1 cellular context compared by ENCODE assay signal in genomic region chr1:112704908-112705627, GRCh38.
TF ChIP-seq lines count a peak whose summit lies in the region.

No MANE protein-coding gene starts in this region.

TF ChIP-seq in HepG2, 621 proteins besides CTCF, POLR2A, EP300 and RAD21 (continued from another document):
- TF ChIP-seq TRIM22 (IDR thresholded peaks at IDR 0.05): no peak
- no peak for TF ChIP-seq ZFP62 (CRISPR knock-in tag; IDR thresholded peaks at IDR 0.05)
- TF ChIP-seq ZNF776 (CRISPR knock-in tag; IDR thresholded peaks at IDR 0.05): no peak
- TF ChIP-seq STAT6 (CRISPR knock-in tag; IDR thresholded peaks at IDR 0.05; ENCODE audit: borderline replicate concordance): no peak
- 0 out of 2 replicates have a peak, but pooled peaks have one; percentile 6 for TF ChIP-seq ZFY (CRISPR knock-in tag; IDR thresholded peaks at IDR 0.05)
- TF ChIP-seq DRAP1 (CRISPR knock-in tag; IDR thresholded peaks at IDR 0.05): peak; percentile 49; the same call in 1 of the 2 replicates
- TF ChIP-seq ZHX1 (CRISPR knock-in tag; IDR thresholded peaks at IDR 0.05; ENCODE audit: low read depth): no peak
- TF ChIP-seq HNRNPK (IDR thresholded peaks at IDR 0.05; ENCODE audit: low read depth, low read length, poor library complexity, severe bottlenecking): no peak
- 0 out of 4 replicates have a peak, but pooled peaks of 1 of the 2 experiments have one; percentile 36 for TF ChIP-seq HMGXB4 (CRISPR knock-in tag; IDR thresholded peaks at IDR 0.05; ENCODE audit: borderline replicate concordance in 1 of 2, low read depth in 1 of 2)
- peak; percentile 65; the same call in 1 of the 2 replicates for TF ChIP-seq SALL2 (CRISPR knock-in tag; IDR thresholded peaks at IDR 0.05)
- TF ChIP-seq ZBTB40 (IDR thresholded peaks at IDR 0.05): no peak
- peak; percentile 44; the same call in 1 of the 2 replicates for TF ChIP-seq ZBTB40 (CRISPR knock-in tag; IDR thresholded peaks at IDR 0.05)
- peak; percentile 18; the same call in 1 of the 2 replicates for TF ChIP-seq RARA (CRISPR knock-in tag; IDR thresholded peaks at IDR 0.05)
- no peak for TF ChIP-seq KLF9 (CRISPR knock-in tag; IDR thresholded peaks at IDR 0.05; ENCODE audit: low read depth)
- no peak for TF ChIP-seq GZF1 (CRISPR knock-in tag; IDR thresholded peaks at IDR 0.05)
- no peak for TF ChIP-seq ZSCAN20 (CRISPR knock-in tag; IDR thresholded peaks at IDR 0.05; ENCODE audit: borderline replicate concordance)
- TF ChIP-seq SETDB1 (CRISPR knock-in tag; IDR thresholded peaks at IDR 0.05; ENCODE audit: borderline replicate concordance): no peak
- TF ChIP-seq PBX3 (CRISPR knock-in tag; IDR thresholded peaks at IDR 0.05; ENCODE audit: borderline replicate concordance): no peak
- peak; percentile 69; the same call in 1 of the 2 replicates for TF ChIP-seq ZNF878 (CRISPR knock-in tag; IDR thresholded peaks at IDR 0.05)
- TF ChIP-seq ZNF577 (CRISPR knock-in tag; IDR thresholded peaks at IDR 0.05; ENCODE audit: borderline replicate concordance, low read depth): no peak
- TF ChIP-seq ZNF468 (CRISPR knock-in tag; IDR thresholded peaks at IDR 0.05): no peak
- peak; percentile 81 for TF ChIP-seq SIX4 (CRISPR knock-in tag; IDR thresholded peaks at IDR 0.05)
- no peak for TF ChIP-seq ZC3H4 (CRISPR knock-in tag; IDR thresholded peaks at IDR 0.05; ENCODE audit: borderline replicate concordance)
- peak; percentile 91 for TF ChIP-seq FOSL2 (CRISPR knock-in tag; IDR thresholded peaks at IDR 0.05)
- no peak for TF ChIP-seq KDM3A (CRISPR knock-in tag; IDR thresholded peaks at IDR 0.05; ENCODE audit: low read depth)
- TF ChIP-seq ZNF543 (CRISPR knock-in tag; IDR thresholded peaks at IDR 0.05): 0 out of 2 replicates have a peak, but pooled peaks have one; percentile 37
- no peak for TF ChIP-seq THAP8 (CRISPR knock-in tag; IDR thresholded peaks at IDR 0.05; ENCODE audit: borderline replicate concordance)
- TF ChIP-seq ZNF816 (CRISPR knock-in tag; IDR thresholded peaks at IDR 0.05; ENCODE audit: borderline replicate concordance): no peak
- no peak for TF ChIP-seq ZNF138 (CRISPR knock-in tag; IDR thresholded peaks at IDR 0.05; ENCODE audit: low read depth)
- no peak for TF ChIP-seq ZBTB34 (CRISPR knock-in tag; IDR thresholded peaks at IDR 0.05)
- no peak for TF ChIP-seq FOXP1 (IDR thresholded peaks at IDR 0.05)
- no peak for TF ChIP-seq FOXP1 (CRISPR knock-in tag; IDR thresholded peaks at IDR 0.05)
- no peak for TF ChIP-seq RFX3 (CRISPR knock-in tag; IDR thresholded peaks at IDR 0.05)
